ENCODE assay signal across 8 cellular contexts in the genomic region with DNA sequence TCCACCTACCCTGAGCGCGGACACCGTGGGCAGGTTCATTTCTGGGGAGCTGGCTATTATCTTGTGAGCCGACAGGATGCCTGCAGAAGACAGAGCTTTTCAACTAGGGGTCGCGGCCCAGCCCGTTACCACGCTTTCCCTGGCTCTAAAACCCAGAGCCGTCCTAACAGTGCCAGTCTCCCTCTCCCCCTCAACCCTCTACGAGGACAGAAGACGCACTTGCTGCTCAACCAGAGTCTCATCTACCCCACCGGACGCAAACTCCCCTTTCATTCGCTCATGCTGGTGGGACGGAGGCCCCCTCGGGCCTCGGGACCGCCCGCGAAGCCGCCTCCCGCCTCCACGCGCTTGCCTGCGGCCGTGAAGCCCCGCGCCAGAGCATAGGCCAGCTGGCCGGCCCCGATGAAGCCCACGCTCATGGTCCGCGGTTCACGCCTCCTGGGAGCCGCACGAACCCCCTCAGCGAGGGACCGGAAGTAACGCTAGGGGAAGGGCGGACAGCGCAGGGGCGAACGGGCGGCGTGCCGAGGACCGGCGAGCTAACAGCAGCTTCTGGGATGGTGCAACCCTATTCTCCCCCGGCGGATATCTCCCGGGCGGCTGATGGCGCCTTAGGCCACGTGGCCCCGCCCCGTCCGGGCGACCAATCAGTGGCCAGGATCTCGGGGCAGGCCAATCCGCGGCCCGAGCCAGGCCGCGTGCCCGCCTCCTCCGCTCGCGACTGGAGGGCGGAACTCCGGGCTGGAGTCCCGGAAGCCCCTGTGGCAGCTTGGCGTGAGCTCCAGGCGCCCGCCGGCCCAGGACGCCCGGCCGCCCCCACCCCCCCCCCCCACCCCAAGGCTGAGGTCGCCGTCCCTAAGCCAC. TPM values are rescaled to one million over a fixed set of nuclear protein-coding genes. Genes with fewer than 3 reads are reported as not detected.
DNase-seq lines count a peak whose midpoint lies in the region; ATAC-seq and FAIRE-seq lines count a peak whose summit lies in the region.

A gene (minus strand): TSS at position 559 of the 864 bp plus-strand sequence. CDS start 140 bp downstream, at position 419.

- no peaks in the 10 kb centered on the region for H3K27me3 ChIP-seq in endocrine pancreas (ENCODE audit: control insufficient read depth, insufficient read depth, low read length)

- DNase-seq in COLO829 (ENCODE audit: low spot score) (peak; percentile 95), HTR-8/SVneo (ENCODE audit: insufficient read length, low spot score) (peak; percentile 99), NOMO-1 treated with dmso at 0.1 percent for 144 hours (lab: John Stamatoyannopoulos, UW; ENCODE audit: unreplicated experiment) (peak; percentile 96)
- DNase-seq in activated CD8-positive, alpha-beta memory T cell treated with anti-CD3 and anti-CD28 coated beads for 48 hours (ENCODE audit: low read depth in 2 of 3, low spot score in 2 of 3): peak; percentile 67 to 96 (median 72)
- peak; percentile 84 to 90 for DNase-seq in stimulated activated CD8-positive, alpha-beta memory T cell treated with anti-CD3 and anti-CD28 coated beads, Interleukin-15, amount 100 ng/mL, for 4 hours (ENCODE audit: low read depth in 2 of 2)

- peak; percentile 92 for FAIRE-seq in HTR-8/SVneo (lab: Jason Lieb, UNC)

- H3K27ac ChIP-seq in mesodermal cell (ENCODE audit: low read depth, low read length, severe bottlenecking): peak within 1 kb of the TSS; percentile 84

- H3K9me3 ChIP-seq in endocrine pancreas (ENCODE audit: control insufficient read depth, low read length): no peaks in the 10 kb centered on the region
- H3K9me3 ChIP-seq in mesodermal cell (ENCODE audit: control insufficient read depth, low read length): no peaks in the 10 kb centered on the region

- peaks cover 2% of the 10 kb centered on the region for H3K36me3 ChIP-seq in endocrine pancreas (ENCODE audit: control insufficient read depth, insufficient read depth, low read length)
- H3K36me3 ChIP-seq in mesodermal cell (ENCODE audit: control insufficient read depth, insufficient read depth, low read length): peaks cover 37% of the 10 kb centered on the region

- peak within 1 kb of the TSS; percentile 95 for H3K9ac ChIP-seq in endocrine pancreas (ENCODE audit: control insufficient read depth, insufficient read depth, low read length)

- H3K4me1 ChIP-seq in endocrine pancreas (ENCODE audit: control insufficient read depth, insufficient read depth, low read length): peaks cover 3% of the 10 kb centered on the region
- peaks cover 6% of the 10 kb centered on the region for H3K4me1 ChIP-seq in mesodermal cell (ENCODE audit: control insufficient read depth, insufficient read depth, low read length, poor library complexity, severe bottlenecking)

- 0% methylated on average over 53 to 57 of the region's 80 CpGs for WGBS in mesodermal cell (ENCODE audit: insufficient coverage in 2 of 2), 2 experiments

- H3K4me3 ChIP-seq in endocrine pancreas (ENCODE audit: control insufficient read depth, insufficient read depth, low read length) (no peak within 1 kb of the TSS), mesodermal cell (ENCODE audit: extremely low read depth, insufficient read depth, low read length, poor library complexity, severe bottlenecking) (peak within 1 kb of the TSS; percentile 89)

- ATAC-seq in GM21367 (IDR thresholded peaks at IDR 0.05; ENCODE audit: unreplicated experiment): peak; percentile 96

RNA-seq across cellular contexts. Expression of the gene that starts here (rescaled TPM):
- polyA plus RNA-seq in mesodermal cell (2013, experiment 1 of 2): 45.0 TPM
- polyA plus RNA-seq in mesodermal cell (2013, experiment 2 of 2): 37.3 TPM
